9 cellular contexts compared by ENCODE assay signal in genomic region chr3:41956574-41956973, GRCh38.
"Had no signal": no experiment of that assay in that cellular context is flagged by ENCODE, and none has a peak within 500 bp of the region (broad histone marks: within the 10 kb centered on the region; RNA-seq: fewer than 3 reads in every experiment).

No MANE protein-coding gene starts in this region.

- H3K4me3 ChIP-seq: GM23248, HAP-1 had no signal

- H3K9me3 ChIP-seq: HAP-1 had no signal

- H3K27ac ChIP-seq: GM23248, KMS-11 had no signal

- ATAC-seq: HCT116 had no signal

- FAIRE-seq: HTR-8/SVneo had no signal

- DNase-seq: GM23248, GOT3, H7, IMR-90, KBM-7 had no signal
